ENCODE assay signal across 16 cellular contexts in genomic region chr12:113087193-113087592, GRCh38. TPM values are rescaled to one million over a fixed set of nuclear protein-coding genes. Genes with fewer than 3 reads are reported as not detected.
DNase-seq lines count a peak whose midpoint lies in the region; ATAC-seq, FAIRE-seq and TF ChIP-seq lines count a peak whose summit lies in the region.
"Had no signal": no experiment of that assay in that cellular context is flagged by ENCODE, and none has a peak within 500 bp of the region (broad histone marks: within the 10 kb centered on the region; RNA-seq: fewer than 3 reads in every experiment).

No MANE protein-coding gene starts in this region.

- no peaks in the 10 kb centered on the region for H3K27me3 ChIP-seq in CD4-positive, alpha-beta T cell (ENCODE audit: control insufficient read depth, insufficient read depth, low read length)
- H3K27me3 ChIP-seq in H7 (ENCODE audit: control insufficient read depth, insufficient read depth, low read length) (no peaks in the 10 kb centered on the region; the same call in 1 of the 2 replicates), Caco-2 (replicated peaks; ENCODE audit: control insufficient read depth, insufficient read depth, low read length) (no peaks in the 10 kb centered on the region; the same call in 1 of the 2 replicates)

- CTCF ChIA-PET in CD4-positive, alpha-beta T cell (lab: Charles Lee) = no interaction called here
- CTCF ChIA-PET in WTC11 (lab: Charles Lee) = interaction anchor here (0.6 to 1.2 kb wide), 6 partner anchors 17 to 1131 kb away, joined by 3 to 6 read pairs (median 4); partner anchors contain the start of gene RASAL1
- CTCF ChIA-PET in Caco-2 (lab: Charles Lee) = no interaction called here

- H3K36me3 ChIP-seq in H7 (replicated peaks; ENCODE audit: control insufficient read depth, insufficient read depth, low read length) = no peaks in the 10 kb centered on the region
- no peaks in the 10 kb centered on the region for H3K36me3 ChIP-seq in Caco-2 (ENCODE audit: control insufficient read depth, insufficient read depth, low read length)

- peak overlapping the region; percentile 62 for H3K27ac ChIP-seq in CD4-positive, alpha-beta T cell (ENCODE audit: low read depth, low read length)

- POLR2A ChIA-PET in CD4-positive, alpha-beta T cell (lab: Charles Lee) = interaction anchor here (1.5 kb wide), 1 partner anchor 87 kb away, joined by 5 read pairs; no protein-coding TSS in a partner anchor
- POLR2A ChIA-PET in WTC11 (lab: Charles Lee) (interaction anchor here (1.1 kb wide), 1 partner anchor 75 kb away, joined by 3 read pairs; no protein-coding TSS in a partner anchor), Caco-2 (lab: Charles Lee) (no interaction called here)

- H3K4me1 Mint-ChIP-seq in CD4-positive, alpha-beta T cell (ENCODE audit: low read depth) = peaks cover 93% of the 10 kb centered on the region
- H3K4me1 Mint-ChIP-seq in WTC11 (peaks cover 21% of the 10 kb centered on the region), immature natural killer cell (peaks cover 90 to 98% of the 10 kb centered on the region in 2 donors), Caco-2 (ENCODE audit: low read depth, unreplicated experiment) (peaks cover 6% of the 10 kb centered on the region)

- peak; percentile 12 for ATAC-seq in CD4-positive, alpha-beta T cell (ENCODE audit: poor library complexity)
- ATAC-seq in WTC11 = peak; percentile 11; the same call in 1 of the 2 replicates
- no peak for ATAC-seq in SK-N-SH treated with all-trans-retinoic acid at 6 μM for 48 hours
- no peak for ATAC-seq in left colon
- ATAC-seq: left cardiac atrium had no signal

- peak overlapping the region; percentile 82 for H3K4me3 Mint-ChIP-seq in CD4-positive, alpha-beta T cell
- H3K4me3 Mint-ChIP-seq in WTC11 = peak overlapping the region; percentile 42; the same call in 1 of the 2 replicates
- peak overlapping the region; percentile 67 to 80 (median 69) for H3K4me3 Mint-ChIP-seq in immature natural killer cell
- H3K4me3 Mint-ChIP-seq in Caco-2 (ENCODE audit: unreplicated experiment) = no peak overlapping the region
- H3K4me3 Mint-ChIP-seq: dendritic cell treated with granulocyte-macrophage colony-stimulating factor and Interleukin-4, amounts not matched to agents 40 ng/mL and 50 ng/mL, for 4 days; HFFc6 had no signal

- intact Hi-C loops in CD4-positive, alpha-beta T cell (cut with DNase I, micrococcal nuclease) = loop anchor here in 1 of 2 experiments (10.0 kb wide), 1 partner anchor 68 kb away; no protein-coding TSS in a partner anchor
- intact Hi-C loops in Caco-2 (cut with micrococcal nuclease; ENCODE audit: unreplicated experiment) (no loop called here), left colon (cut with DNase I, micrococcal nuclease) (no loop called here)

- TF ChIP-seq CTCF in CD4-positive, alpha-beta T cell (IDR thresholded peaks at IDR 0.05) = no peak
- TF ChIP-seq CTCF in WTC11 (IDR thresholded peaks at IDR 0.05) (no peak), Caco-2 (IDR thresholded peaks at IDR 0.05; ENCODE audit: insufficient read depth in 1 of 2, low read depth in 1 of 2, low read length in 1 of 2, severe bottlenecking in 1 of 2, unreplicated experiment in 1 of 2) (no peak)

- DNase-seq in CD4-positive, alpha-beta T cell = no peak
- peak; percentile 62 for DNase-seq in H7
- no peak for DNase-seq in WTC11 (ENCODE audit: low spot score)
- DNase-seq in immature natural killer cell = no peak
- DNase-seq in frontal cortex (ENCODE audit: low spot score in 2 of 2) = no peak
- no peak for DNase-seq in Caco-2
- no peak for DNase-seq in left colon
- DNase-seq: aorta, HFFc6, left cardiac atrium, NCI-H1930, Right ventricle myocardium superior, trophoblast cell had no signal

- no peak for FAIRE-seq in frontal cortex (lab: Jason Lieb, UNC)

- no peaks in the 10 kb centered on the region for H3K27me3 Mint-ChIP-seq in CD4-positive, alpha-beta T cell
- no peaks in the 10 kb centered on the region; the same call in none of the 2 replicates for H3K27me3 Mint-ChIP-seq in WTC11 (ENCODE audit: low read depth)
- H3K27me3 Mint-ChIP-seq in immature natural killer cell (ENCODE audit: low read depth in 3 of 3) = peaks cover 6 to 9% (median 7%) of the 10 kb centered on the region in 3 donors
- H3K27me3 Mint-ChIP-seq in Caco-2 (ENCODE audit: insufficient read depth, unreplicated experiment) = peaks cover 15% of the 10 kb centered on the region

- BruUV-seq in Caco-2 (replicated peaks; lab: Mats Ljungman, UMichigan) = no TSS peak

- no peak overlapping the region for H3K4me3 ChIP-seq in H7 (ENCODE audit: insufficient read depth, low read depth, low read length)
- no peak overlapping the region for H3K4me3 ChIP-seq in Caco-2 (ENCODE audit: low read depth, low read length)

- peaks cover 29% of the 10 kb centered on the region for H3K36me3 Mint-ChIP-seq in CD4-positive, alpha-beta T cell (ENCODE audit: low read depth)
- H3K36me3 Mint-ChIP-seq in WTC11 (no peaks in the 10 kb centered on the region), immature natural killer cell (no peaks in the 10 kb centered on the region), Caco-2 (ENCODE audit: insufficient read depth, unreplicated experiment) (no peaks in the 10 kb centered on the region)

- no peaks in the 10 kb centered on the region for H3K4me1 ChIP-seq in Caco-2

- no peaks in the 10 kb centered on the region for H3K9me3 Mint-ChIP-seq in CD4-positive, alpha-beta T cell
- H3K9me3 Mint-ChIP-seq in WTC11 (no peaks in the 10 kb centered on the region), immature natural killer cell (no peaks in the 10 kb centered on the region), Caco-2 (ENCODE audit: unreplicated experiment) (no peaks in the 10 kb centered on the region)
- H3K9me3 Mint-ChIP-seq: dendritic cell treated with granulocyte-macrophage colony-stimulating factor and Interleukin-4, amounts not matched to agents 40 ng/mL and 50 ng/mL, for 4 days; HFFc6 had no signal

- no peaks in the 10 kb centered on the region for H3K9me3 ChIP-seq in CD4-positive, alpha-beta T cell (ENCODE audit: control insufficient read depth, low read length)
- no peaks in the 10 kb centered on the region for H3K9me3 ChIP-seq in Caco-2

- peak overlapping the region; percentile 66 for H3K27ac Mint-ChIP-seq in CD4-positive, alpha-beta T cell
- no peak overlapping the region for H3K27ac Mint-ChIP-seq in WTC11
- peak overlapping the region; percentile 67 to 90 (median 84) for H3K27ac Mint-ChIP-seq in immature natural killer cell
- no peak overlapping the region for H3K27ac Mint-ChIP-seq in Caco-2 (ENCODE audit: unreplicated experiment)
- H3K27ac Mint-ChIP-seq: dendritic cell treated with granulocyte-macrophage colony-stimulating factor and Interleukin-4, amounts not matched to agents 40 ng/mL and 50 ng/mL, for 4 days; HFFc6 had no signal

TF ChIP-seq in WTC11, 78 proteins besides CTCF, POLR2A, EP300 and RAD21 (continues in another document):
- TF ChIP-seq TP53 (CRISPR knock-in tag; IDR thresholded peaks at IDR 0.05) (no peak), NFYB (CRISPR knock-in tag; conservative IDR thresholded peaks at IDR 0.05; ENCODE audit: low read depth) (no peak), TEAD1 (CRISPR knock-in tag; IDR thresholded peaks at IDR 0.05) (no peak), NR3C1 (CRISPR knock-in tag; conservative IDR thresholded peaks at IDR 0.05; ENCODE audit: low read depth) (no peak), TCF7 (CRISPR knock-in tag; IDR thresholded peaks at IDR 0.05; ENCODE audit: low read depth) (no peak), NR1H2 (CRISPR knock-in tag; IDR thresholded peaks at IDR 0.05) (no peak), CDX4 (CRISPR knock-in tag; IDR thresholded peaks at IDR 0.05; ENCODE audit: borderline replicate concordance) (no peak), SP1 (CRISPR knock-in tag; conservative IDR thresholded peaks at IDR 0.05) (no peak)

TF ChIP-seq in SK-N-SH treated with all-trans-retinoic acid at 6 μM for 48 hours, 23 proteins besides CTCF, POLR2A, EP300 and RAD21 (continues in another document):
- no peak for TF ChIP-seq TCF4 (CRISPR knock-in tag; IDR thresholded peaks at IDR 0.05; ENCODE audit: borderline replicate concordance)
- no peak for TF ChIP-seq ARNTL (CRISPR knock-in tag; IDR thresholded peaks at IDR 0.05; ENCODE audit: borderline replicate concordance, low read depth)
- no peak for TF ChIP-seq CSRNP3 (CRISPR knock-in tag; IDR thresholded peaks at IDR 0.05)
- no peak for TF ChIP-seq POU6F1 (CRISPR knock-in tag; IDR thresholded peaks at IDR 0.05; ENCODE audit: borderline replicate concordance, low read depth)

RNA-seq across cellular contexts. Expression of gene DTX1, which starts 30.7 kb away (rescaled TPM):
- 10 to 100 TPM; 14.0 to 14.2 TPM for total RNA-seq in CD4-positive, alpha-beta T cell
- total RNA-seq in H7 (2014; rRNA removed; shearing (Covaris generic)) = 1.00 and 2.5 TPM in 2 replicates
- 6.2 to 9.2 TPM (median 7.7 TPM) in 3 replicates for total RNA-seq in WTC11 (2021)
- polyA plus RNA-seq in immature natural killer cell = 1 to 10 TPM in 2 of 3 donors, not detected in 1; 1.1 to 2.1 TPM
- 18.3 TPM for total RNA-seq in frontal cortex
- not detected in 2 replicates for total RNA-seq in Caco-2 (2022)
- total RNA-seq in left colon = 1 to 10 TPM; 1.2 to 2.3 TPM
- total RNA-seq: HFFc6 had no signal
- polyA plus RNA-seq: BJ had no signal

RNA-seq across cellular contexts. Expression of gene RASAL1, which starts 48.4 kb away (rescaled TPM):
- 1 to 10 TPM; 1.2 to 2.7 TPM for total RNA-seq in CD4-positive, alpha-beta T cell
- total RNA-seq in H7 (2014; rRNA removed; shearing (Covaris generic)) = 4.4 and 4.5 TPM in 2 replicates
- total RNA-seq in WTC11 (2021) (6.9 to 8.1 TPM (median 8.0 TPM) in 3 replicates), frontal cortex (4.9 TPM), Caco-2 (2022) (not detected in 2 replicates), left colon (10 to 100 TPM in 1 of 2 donors, 1 to 10 TPM in 1; 9.0 to 14.1 TPM)
- polyA plus RNA-seq in immature natural killer cell = not detected
- total RNA-seq: aorta, HFFc6, left cardiac atrium, Right ventricle myocardium superior had no signal
- polyA plus RNA-seq: aorta, BJ had no signal

Comparison
In these comparisons a context has a peak if more than half of its experiments do, and no peak if none do; other contexts are left out.
1. ATAC-seq: peak in CD4-positive, alpha-beta T cell (single experiment) and WTC11 (single experiment); none in SK-N-SH treated with all-trans-retinoic acid at 6 μM for 48 hours (single experiment) and left colon (single experiment).
2. H3K27ac Mint-ChIP-seq: peak in CD4-positive, alpha-beta T cell (single experiment) and immature natural killer cell (6 of 6); none in WTC11 (single experiment) and Caco-2 (single experiment).